ENCODE assay signal across 8 cellular contexts in genomic region chr1:169794530-169795416, GRCh38. TPM values are rescaled to one million over a fixed set of nuclear protein-coding genes. Genes with fewer than 3 reads are reported as not detected.
DNase-seq lines count a peak whose midpoint lies in the region; ATAC-seq and TF ChIP-seq lines count a peak whose summit lies in the region.

TSS of gene METTL18 (minus strand) at chr1:169794907. CDS start at chr1:169793695, 1,212 bp downstream.

- peak within 1 kb of the TSS; percentile 56 for H3K27ac ChIP-seq in endodermal cell (ENCODE audit: low read depth, low read length)

- H3K27me3 Mint-ChIP-seq in activated CD8-positive, alpha-beta memory T cell treated with anti-CD3 and anti-CD28 coated beads, Interleukin-2, amount 10 ng/mL, durations not matched to agents 7 days and 5 days = no peaks in the 10 kb centered on the region
- no peaks in the 10 kb centered on the region for H3K27me3 Mint-ChIP-seq in endodermal cell (ENCODE audit: insufficient read depth)

- TF ChIP-seq CTCF in endodermal cell (conservative IDR thresholded peaks at IDR 0.05) = no peak

- H3K4me3 Mint-ChIP-seq in activated CD8-positive, alpha-beta memory T cell treated with anti-CD3 and anti-CD28 coated beads, Interleukin-2, amount 10 ng/mL, durations not matched to agents 7 days and 5 days = peak within 1 kb of the TSS; percentile 96
- H3K4me3 Mint-ChIP-seq in endodermal cell = peak within 1 kb of the TSS; percentile 95

- 0% methylated on average over 7 to 48 of the region's 48 CpGs for WGBS in endodermal cell (ENCODE audit: insufficient coverage in 1 of 2, insufficient read length in 1 of 2), 2 experiments

- H3K27me3 ChIP-seq in NT2/D1 (ENCODE audit: insufficient read depth, insufficient read length) (no peaks in the 10 kb centered on the region), endodermal cell (ENCODE audit: control insufficient read depth, insufficient read depth, low read length, poor library complexity, severe bottlenecking) (no peaks in the 10 kb centered on the region)

- CTCF ChIA-PET in activated CD8-positive, alpha-beta memory T cell treated with anti-CD3 and anti-CD28 coated beads, Interleukin-2, amount 10 ng/mL, durations not matched to agents 7 days and 5 days (lab: Charles Lee) = interaction anchor here (0.7 to 1.9 kb wide), 7 partner anchors 15 to 1690 kb away, joined by 3 to 8 read pairs (median 3); partner anchors contain the start of genes PRRC2C and SCYL3

- H3K36me3 Mint-ChIP-seq in activated CD8-positive, alpha-beta memory T cell treated with anti-CD3 and anti-CD28 coated beads, Interleukin-2, amount 10 ng/mL, durations not matched to agents 7 days and 5 days = peaks cover 47% of the 10 kb centered on the region
- H3K36me3 Mint-ChIP-seq in endodermal cell (ENCODE audit: low read depth) = peaks cover 32% of the 10 kb centered on the region

- H3K9me3 Mint-ChIP-seq in activated CD8-positive, alpha-beta memory T cell treated with anti-CD3 and anti-CD28 coated beads, Interleukin-2, amount 10 ng/mL, durations not matched to agents 7 days and 5 days (ENCODE audit: low read depth) = no peaks in the 10 kb centered on the region
- peaks cover 4% of the 10 kb centered on the region for H3K9me3 Mint-ChIP-seq in endodermal cell

- DNase-seq in COR-L47 (lab: John Stamatoyannopoulos, UW) (peak; percentile 91), HUDEP-2 (lab: John Stamatoyannopoulos, UW; ENCODE audit: unreplicated experiment in 76 of 76) (peak; percentile 42 to 92 (median 85)), NT2/D1 (ENCODE audit: low read depth, low spot score) (peak; percentile 99), endodermal cell (peak; percentile 98), mesenteric fat pad (ENCODE audit: low spot score) (peak; percentile 96)
- DNase-seq in activated CD8-positive, alpha-beta memory T cell treated with anti-CD3 and anti-CD28 coated beads, Interleukin-2, amount 10 ng/mL, durations not matched to agents 7 days and 5 days = peak; percentile 96
- DNase-seq in stimulated activated CD8-positive, alpha-beta memory T cell treated with anti-CD3 and anti-CD28 coated beads, Interleukin-15, amount 100 ng/mL, for 24 hours (ENCODE audit: low read depth) = peak; percentile 60

- H3K36me3 ChIP-seq in NT2/D1 (ENCODE audit: insufficient read depth, insufficient read length, low read length) = peaks cover 47% of the 10 kb centered on the region
- H3K36me3 ChIP-seq in endodermal cell (ENCODE audit: control insufficient read depth, insufficient read depth, low read length) = peaks cover 16% of the 10 kb centered on the region

- H3K9ac ChIP-seq in NT2/D1 (ENCODE audit: insufficient read length, low read depth) (peak within 1 kb of the TSS; percentile 97), endodermal cell (ENCODE audit: extremely low read depth, low read length, poor library complexity, severe bottlenecking) (peak within 1 kb of the TSS; percentile 64)

- peaks cover 58% of the 10 kb centered on the region for H3K4me1 Mint-ChIP-seq in activated CD8-positive, alpha-beta memory T cell treated with anti-CD3 and anti-CD28 coated beads, Interleukin-2, amount 10 ng/mL, durations not matched to agents 7 days and 5 days
- peaks cover 13% of the 10 kb centered on the region for H3K4me1 Mint-ChIP-seq in endodermal cell

- no peaks in the 10 kb centered on the region for H3K9me3 ChIP-seq in NT2/D1 (ENCODE audit: insufficient read depth, low read length)
- H3K9me3 ChIP-seq in endodermal cell (ENCODE audit: control insufficient read depth, low read length) = no peaks in the 10 kb centered on the region

- H3K4me1 ChIP-seq in NT2/D1 (ENCODE audit: insufficient read depth, insufficient read length) (no peaks in the 10 kb centered on the region), endodermal cell (ENCODE audit: control insufficient read depth, insufficient read depth, low read length) (peaks cover 3% of the 10 kb centered on the region)

- ATAC-seq in GM21381 (IDR thresholded peaks at IDR 0.05; ENCODE audit: unreplicated experiment) = peak; percentile 95
- ATAC-seq in activated CD8-positive, alpha-beta memory T cell treated with anti-CD3 and anti-CD28 coated beads, Interleukin-2, amount 10 ng/mL, durations not matched to agents 7 days and 5 days = peak; percentile 96

- H3K27ac Mint-ChIP-seq in activated CD8-positive, alpha-beta memory T cell treated with anti-CD3 and anti-CD28 coated beads, Interleukin-2, amount 10 ng/mL, durations not matched to agents 7 days and 5 days = peak within 1 kb of the TSS; percentile 99
- H3K27ac Mint-ChIP-seq in endodermal cell = peak within 1 kb of the TSS; percentile 99

- H3K4me3 ChIP-seq in NT2/D1 (ENCODE audit: insufficient read length, low read depth) = peak within 1 kb of the TSS; percentile 93
- peak within 1 kb of the TSS; percentile 88 for H3K4me3 ChIP-seq in endodermal cell (ENCODE audit: low read length)

RNA-seq across cellular contexts. Expression of gene METTL18, which starts in this region (rescaled TPM):
- 10 to 100 TPM; 10.9 to 12.6 TPM for total RNA-seq in activated CD8-positive, alpha-beta memory T cell treated with anti-CD3 and anti-CD28 coated beads, Interleukin-2, amount 10 ng/mL, durations not matched to agents 7 days and 5 days
- total RNA-seq in endodermal cell (1 to 10 TPM; 6.7 to 7.3 TPM), mesenteric fat pad (4.0 TPM)
- 11.8 TPM for polyA plus RNA-seq in endodermal cell (2013, experiment 1 of 2)
- polyA plus RNA-seq in endodermal cell (2013, experiment 2 of 2) = 9.3 TPM

Comparison
In these comparisons a context has a peak if more than half of its experiments do, and no peak if none do; other contexts are left out.
1. Peak in every context shown above with its lines: DNase-seq, ATAC-seq, H3K4me3 ChIP-seq and H3K27ac ChIP-seq.